ENCODE assay signal across 14 cellular contexts in genomic region chr11:110095554-110095953, GRCh38. TPM values are rescaled to one million over a fixed set of nuclear protein-coding genes. Genes with fewer than 3 reads are reported as not detected.
DNase-seq lines count a peak whose midpoint lies in the region; ATAC-seq, FAIRE-seq and TF ChIP-seq lines count a peak whose summit lies in the region.
"Had no signal": no experiment of that assay in that cellular context is flagged by ENCODE, and none has a peak within 500 bp of the region (broad histone marks: within the 10 kb centered on the region; RNA-seq: fewer than 3 reads in every experiment).

No MANE protein-coding gene starts in this region.

- intact Hi-C loops in activated T-helper 2 cell treated with anti-CD3 and anti-CD28 coated beads, Interferon-gamma antibody, Interleukin-2, Interleukin-4, amounts not matched to agents 10 μg/mL and 5 μg/mL and 100 μg/mL, durations not matched to agents 14 hours and 24 hours and 36 hours (cut with micrococcal nuclease): loop anchor here (10.0 kb wide), 1 partner anchor 1471 kb away; no protein-coding TSS in a partner anchor

- H3K4me1 Mint-ChIP-seq in activated T-helper 2 cell treated with anti-CD3 and anti-CD28 coated beads, Interferon-gamma antibody, Interleukin-2, Interleukin-4, amounts not matched to agents 10 μg/mL and 5 μg/mL and 100 μg/mL, durations not matched to agents 14 hours and 24 hours and 36 hours (ENCODE audit: low read depth): peaks cover 29% of the 10 kb centered on the region

- H3K36me3 Mint-ChIP-seq in activated T-helper 2 cell treated with anti-CD3 and anti-CD28 coated beads, Interferon-gamma antibody, Interleukin-2, Interleukin-4, amounts not matched to agents 10 μg/mL and 5 μg/mL and 100 μg/mL, durations not matched to agents 14 hours and 24 hours and 36 hours (ENCODE audit: low read depth): peaks cover 41% of the 10 kb centered on the region
- H3K36me3 Mint-ChIP-seq: CD8-positive, alpha-beta T cell had no signal

- H3K27me3 Mint-ChIP-seq in activated T-helper 2 cell treated with anti-CD3 and anti-CD28 coated beads, Interferon-gamma antibody, Interleukin-2, Interleukin-4, amounts not matched to agents 10 μg/mL and 5 μg/mL and 100 μg/mL, durations not matched to agents 14 hours and 24 hours and 36 hours (ENCODE audit: low read depth): peaks cover 32% of the 10 kb centered on the region

- peak overlapping the region; percentile 61 for H3K4me3 Mint-ChIP-seq in activated T-helper 2 cell treated with anti-CD3 and anti-CD28 coated beads, Interferon-gamma antibody, Interleukin-2, Interleukin-4, amounts not matched to agents 10 μg/mL and 5 μg/mL and 100 μg/mL, durations not matched to agents 14 hours and 24 hours and 36 hours (ENCODE audit: low read depth)
- H3K4me3 Mint-ChIP-seq: CD8-positive, alpha-beta T cell had no signal

- no peak for FAIRE-seq in GM19239 (lab: Jason Lieb, UNC)

- peak overlapping the region; percentile 10 for H3K4me3 ChIP-seq in fibroblast of the aortic adventitia (ENCODE audit: low read depth, low read length)
- H3K4me3 ChIP-seq in retinal pigment epithelial cell (ENCODE audit: low read length): no peak overlapping the region
- H3K4me3 ChIP-seq: coronary artery had no signal

- TF ChIP-seq POLR2A in GM18505 (IDR thresholded peaks at IDR 0.05; ENCODE audit: borderline replicate concordance, extremely low read depth, insufficient read depth, insufficient read length): no peak

- peak; percentile 14 for DNase-seq in H4 (ENCODE audit: low spot score)
- DNase-seq in activated T-helper 2 cell treated with anti-CD3 and anti-CD28 coated beads, Interferon-gamma antibody, Interleukin-2, Interleukin-4, amounts not matched to agents 10 μg/mL and 5 μg/mL and 100 μg/mL, durations not matched to agents 14 hours and 24 hours and 36 hours (ENCODE audit: low spot score): no peak
- no peak for DNase-seq in fibroblast of the aortic adventitia (ENCODE audit: low read depth)
- no peak for DNase-seq in retinal pigment epithelial cell (ENCODE audit: low read depth)
- DNase-seq in NCI-H2107 treated with DMSO at 0.1 percent for 48 hours (lab: John Stamatoyannopoulos, UW; ENCODE audit: unreplicated experiment): no peak
- no peak for DNase-seq in GM19239 (ENCODE audit: insufficient read length, low spot score)
- DNase-seq: CD8-positive, alpha-beta T cell; foreskin fibroblast; NCI-H510A had no signal

- no peaks in the 10 kb centered on the region for H3K9me3 Mint-ChIP-seq in activated T-helper 2 cell treated with anti-CD3 and anti-CD28 coated beads, Interferon-gamma antibody, Interleukin-2, Interleukin-4, amounts not matched to agents 10 μg/mL and 5 μg/mL and 100 μg/mL, durations not matched to agents 14 hours and 24 hours and 36 hours
- H3K9me3 Mint-ChIP-seq: activated naive CD4-positive, alpha-beta T cell treated with anti-CD3 and anti-CD28 coated beads, Interleukin-2, amount 50 U/mL, for 72 hours; CD8-positive, alpha-beta T cell had no signal

- H3K27ac Mint-ChIP-seq in activated T-helper 2 cell treated with anti-CD3 and anti-CD28 coated beads, Interferon-gamma antibody, Interleukin-2, Interleukin-4, amounts not matched to agents 10 μg/mL and 5 μg/mL and 100 μg/mL, durations not matched to agents 14 hours and 24 hours and 36 hours: no peak overlapping the region
- H3K27ac Mint-ChIP-seq: activated naive CD4-positive, alpha-beta T cell treated with anti-CD3 and anti-CD28 coated beads, Interleukin-2, amount 50 U/mL, for 72 hours; CD8-positive, alpha-beta T cell had no signal

- ATAC-seq in HG02884 (IDR thresholded peaks at IDR 0.05; ENCODE audit: unreplicated experiment) (no peak), GM18505 (IDR thresholded peaks at IDR 0.05; ENCODE audit: unreplicated experiment) (no peak)
- ATAC-seq: activated naive CD4-positive, alpha-beta T cell treated with anti-CD3 and anti-CD28 coated beads, Interleukin-2, amount 50 U/mL, for 72 hours; CD8-positive, alpha-beta T cell; Right ventricle myocardium inferior had no signal

- TF ChIP-seq CTCF in fibroblast of the aortic adventitia (IDR thresholded peaks at IDR 0.05; ENCODE audit: insufficient read depth, low read length) (no peak), retinal pigment epithelial cell (conservative IDR thresholded peaks at IDR 0.05; ENCODE audit: low read depth, low read length) (peak; percentile 6)

RNA-seq across cellular contexts. Expression of gene ZC3H12C, which starts 2.4 kb away (rescaled TPM):
- 3.0 and 4.5 TPM in 2 replicates for total RNA-seq in H4 (2014; rRNA removed; shearing (Covaris generic))
- total RNA-seq in activated T-helper 2 cell treated with anti-CD3 and anti-CD28 coated beads, Interferon-gamma antibody, Interleukin-2, Interleukin-4, amounts not matched to agents 10 μg/mL and 5 μg/mL and 100 μg/mL, durations not matched to agents 14 hours and 24 hours and 36 hours: 16.7 and 17.5 TPM in 2 replicates
- 8.7 and 17.4 TPM in 2 replicates for total RNA-seq in fibroblast of the aortic adventitia (ENCODE audit: low replicate concordance)
- total RNA-seq: CD8-positive, alpha-beta T cell had no signal
